Comparison of ENCODE assay signal across 8 cellular contexts in genomic region chr1:243421784-243422183, GRCh38.
DNase-seq lines count a peak whose midpoint lies in the region; ATAC-seq and TF ChIP-seq lines count a peak whose summit lies in the region.

No MANE protein-coding gene starts in this region.

- ATAC-seq in GM18508 (IDR thresholded peaks at IDR 0.05; ENCODE audit: insufficient read depth, unreplicated experiment) (peak; percentile 63), HG02852 (IDR thresholded peaks at IDR 0.05; ENCODE audit: unreplicated experiment) (peak; percentile 92), GM19035 (IDR thresholded peaks at IDR 0.05; ENCODE audit: unreplicated experiment) (no peak)

- no peak overlapping the region for H3K4me3 ChIP-seq in fibroblast of the aortic adventitia (ENCODE audit: low read depth, low read length)
- H3K4me3 ChIP-seq in skeletal muscle cell (ENCODE audit: low read depth, low read length), result peak overlapping the region; percentile 23

- DNase-seq in NCI-H2107 treated with DMSO at 0.1 percent for 48 hours (lab: John Stamatoyannopoulos, UW; ENCODE audit: unreplicated experiment) (peak; percentile 98), fibroblast of the aortic adventitia (ENCODE audit: low read depth) (peak; percentile 50), skeletal muscle cell (ENCODE audit: low read depth) (peak; percentile 57), COLO829 (ENCODE audit: low spot score) (no peak)
- DNase-seq in activated CD8-positive, alpha-beta memory T cell treated with anti-CD3 and anti-CD28 coated beads for 24 hours, result peak; percentile 61

- no peak for TF ChIP-seq CTCF in fibroblast of the aortic adventitia (IDR thresholded peaks at IDR 0.05; ENCODE audit: insufficient read depth, low read length)
